ENCODE assay signal across 9 cellular contexts in the genomic region with DNA sequence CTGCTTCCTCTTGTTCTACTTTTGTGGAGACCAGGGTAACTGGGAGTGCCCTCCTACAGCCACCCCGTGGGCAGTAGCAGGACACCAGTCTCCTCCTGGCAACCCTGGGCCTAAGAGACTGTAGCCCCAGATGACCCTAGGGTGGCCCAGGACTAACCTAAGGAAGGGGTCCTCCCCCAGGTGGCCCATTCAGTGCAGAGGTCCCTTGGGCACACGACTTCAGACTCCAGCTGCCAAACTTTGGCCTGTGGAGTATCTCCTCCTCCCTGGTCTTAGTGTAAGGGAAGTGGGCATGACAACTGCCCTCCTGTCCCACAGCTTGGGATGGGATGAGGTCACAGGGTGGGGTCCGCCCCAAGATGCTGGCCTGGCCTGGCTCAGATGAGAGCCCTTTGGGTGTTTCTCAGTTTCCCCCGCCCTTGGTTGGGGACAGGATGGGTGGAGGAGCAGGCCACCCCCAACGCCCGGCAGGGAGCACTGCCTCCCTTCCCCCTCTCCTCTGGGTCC. TPM values are rescaled to one million over a fixed set of nuclear protein-coding genes. Genes with fewer than 3 reads are reported as not detected.
DNase-seq lines count a peak whose midpoint lies in the region; ATAC-seq, FAIRE-seq and TF ChIP-seq lines count a peak whose summit lies in the region.
"Had no signal": no experiment of that assay in that cellular context is flagged by ENCODE, and none has a peak within 500 bp of the region (broad histone marks: within the 10 kb centered on the region; RNA-seq: fewer than 3 reads in every experiment).

No MANE protein-coding gene starts in this region.

- ATAC-seq in mucosa of descending colon (no peak), HG02610 (IDR thresholded peaks at IDR 0.05; ENCODE audit: unreplicated experiment) (no peak)

- H3K36me3 ChIP-seq in ascending aorta (no peaks in the 10 kb centered on the region), mucosa of descending colon (ENCODE audit: low read depth) (no peaks in the 10 kb centered on the region)

- H3K27me3 ChIP-seq in HL-60 (ENCODE audit: insufficient read depth, poor library complexity, severe bottlenecking): no peaks in the 10 kb centered on the region
- H3K27me3 ChIP-seq in ascending aorta: no peaks in the 10 kb centered on the region

- FAIRE-seq in HTR-8/SVneo (lab: Jason Lieb, UNC): no peak

- peaks cover 32 to 69% of the 10 kb centered on the region in 2 donors for H3K4me1 ChIP-seq in ascending aorta
- H3K4me1 ChIP-seq in mucosa of descending colon (ENCODE audit: low read depth): peaks cover 64% of the 10 kb centered on the region

- H3K9me3 ChIP-seq in ascending aorta: no peaks in the 10 kb centered on the region
- H3K9me3 ChIP-seq in mucosa of descending colon: no peaks in the 10 kb centered on the region
- H3K9me3 ChIP-seq: Caco-2 had no signal

- intact Hi-C loops in ascending aorta (cut with DNase I) (no loop called here), mucosa of descending colon (cut with DNase I, micrococcal nuclease) (no loop called here), posterior vena cava (cut with DNase I) (no loop called here)

- TF ChIP-seq CTCF in 22Rv1 (IDR thresholded peaks at IDR 0.05) (no peak), HL-60 (IDR thresholded peaks at IDR 0.05; ENCODE audit: insufficient read depth, low read length) (no peak), ascending aorta (IDR thresholded peaks at IDR 0.05) (no peak), mucosa of descending colon (IDR thresholded peaks at IDR 0.05) (no peak)

- DNase-seq in HL-60 (ENCODE audit: low read depth in 1 of 2, low spot score in 1 of 2): no peak
- DNase-seq in ascending aorta (ENCODE audit: low spot score in 2 of 2): no peak
- peak in 2 of 3 donors; percentile 24 to 67 for DNase-seq in mucosa of descending colon
- no peak for DNase-seq in nucleus accumbens (lab: John Stamatoyannopoulos, UW)
- no peak for DNase-seq in posterior vena cava (ENCODE audit: low spot score)
- DNase-seq in HTR-8/SVneo (ENCODE audit: insufficient read length, low spot score): no peak
- DNase-seq: Caco-2 had no signal

- H3K27ac ChIP-seq in 22Rv1: peak overlapping the region; percentile 77
- H3K27ac ChIP-seq in HL-60 (replicated peaks): peak overlapping the region; percentile 91
- peak overlapping the region; percentile 62 to 79 for H3K27ac ChIP-seq in ascending aorta

- peak overlapping the region; percentile 9; the same call in 1 of the 2 replicates for H3K4me3 ChIP-seq in HL-60 (replicated peaks; ENCODE audit: insufficient read depth, low read length)
- peak overlapping the region in 1 of 2 donors; percentile 7 for H3K4me3 ChIP-seq in ascending aorta
- H3K4me3 ChIP-seq in mucosa of descending colon: no peak overlapping the region

RNA-seq across cellular contexts. Expression of a gene that starts 4.8 kb away (rescaled TPM):
- 31.0 TPM for total RNA-seq in ascending aorta
- 100 to 1,000 TPM in 1 of 3 donors, 10 to 100 TPM in 2; 66.2 to 103 (median 90.5) TPM for total RNA-seq in mucosa of descending colon
- 10 to 100 TPM; 29.6 to 31.8 TPM for total RNA-seq in posterior vena cava

RNA-seq across cellular contexts. Expression of a gene that starts 25.9 kb away (rescaled TPM):
- total RNA-seq in ascending aorta: not detected
- under 1 TPM; 0.32 to 0.60 (median 0.55) TPM for total RNA-seq in mucosa of descending colon
- total RNA-seq in posterior vena cava: not detected
- total RNA-seq: Caco-2 had no signal

RNA-seq across cellular contexts. Expression of a gene that starts 38.1 kb away (rescaled TPM):
- total RNA-seq in ascending aorta (not detected), mucosa of descending colon (not detected), posterior vena cava (not detected)
- total RNA-seq: Caco-2 had no signal

RNA-seq across cellular contexts. Expression of a gene that starts 39.7 kb away (rescaled TPM):
- total RNA-seq in ascending aorta (not detected), mucosa of descending colon (under 1 TPM in 2 of 3 donors, not detected in 1; 0.16 to 0.19 TPM), posterior vena cava (not detected)
- total RNA-seq: Caco-2 had no signal

RNA-seq across cellular contexts. Expression of a gene that starts 56.2 kb away (rescaled TPM):
- total RNA-seq in ascending aorta: 54.0 TPM
- 10 to 100 TPM; 66.5 to 89.3 (median 73.1) TPM for total RNA-seq in mucosa of descending colon
- total RNA-seq in posterior vena cava: 10 to 100 TPM; 19.1 to 21.8 TPM

Comparison
In these comparisons a context has a peak if more than half of its experiments do, and no peak if none do; other contexts are left out.
1. DNase-seq: peak in mucosa of descending colon (2 of 3); none in HL-60 (0 of 2), ascending aorta (0 of 2), nucleus accumbens (0 of 56), posterior vena cava (single experiment) and HTR-8/SVneo (single experiment).
2. Peak in every context shown above with its lines, with median percentiles within 50 percentile points of each other: H3K27ac ChIP-seq.